ENCODE assay signal across 20 cellular contexts in the genomic region with DNA sequence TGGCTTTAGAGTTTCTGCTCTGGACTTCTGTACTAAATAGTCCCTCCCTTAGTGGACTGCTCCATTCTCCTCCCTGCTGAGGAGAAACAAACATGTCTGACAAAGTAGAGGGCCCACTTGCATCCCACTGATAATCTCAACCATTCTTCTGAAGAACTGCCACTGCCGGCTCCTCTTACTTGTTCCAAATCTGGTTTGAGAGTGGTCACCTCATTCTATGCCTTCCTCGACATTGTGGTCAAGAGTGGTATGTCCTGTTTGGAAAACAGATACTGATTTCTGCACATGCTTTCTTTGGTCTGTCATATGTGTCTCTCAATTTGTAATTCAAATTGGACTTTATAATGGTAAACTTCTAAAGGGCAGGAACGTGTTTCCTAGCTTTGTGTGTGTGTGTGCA.
"Had no signal": no experiment of that assay in that cellular context is flagged by ENCODE, and none has a peak within 500 bp of the region (broad histone marks: within the 10 kb centered on the region; RNA-seq: fewer than 3 reads in every experiment).

No MANE protein-coding gene starts in this region.

- H3K4me1 Mint-ChIP-seq: activated CD8-positive, alpha-beta memory T cell treated with anti-CD3 and anti-CD28 coated beads, Interleukin-2, amount 10 ng/mL, durations not matched to agents 7 days and 5 days; activated naive CD4-positive, alpha-beta T cell treated with anti-CD3 and anti-CD28 coated beads, Interleukin-2, amount 50 U/mL, for 24 hours; immature natural killer cell; naive thymus-derived CD8-positive, alpha-beta T cell; stimulated activated naive B cell treated with anti-CD40 and anti-IgM and Interleukin-4, amounts not matched to agents 10 μg/mL and 1 μg/mL and 100 μg/mL, for 72 hours had no signal

- H3K27ac ChIP-seq: cardiac muscle cell, psoas muscle, tibial nerve, vagina had no signal

- H3K4me3 Mint-ChIP-seq: activated CD8-positive, alpha-beta memory T cell treated with anti-CD3 and anti-CD28 coated beads, Interleukin-2, amount 10 ng/mL, durations not matched to agents 7 days and 5 days; activated naive CD4-positive, alpha-beta T cell treated with anti-CD3 and anti-CD28 coated beads, Interleukin-2, amount 50 U/mL, for 24 hours; activated T-cell treated with anti-CD3 and anti-CD28 coated beads, Interleukin-2, amount 50 U/mL, for 24 hours; immature natural killer cell; naive thymus-derived CD8-positive, alpha-beta T cell; stimulated activated naive B cell treated with anti-CD40 and anti-IgM and Interleukin-4, amounts not matched to agents 10 μg/mL and 1 μg/mL and 100 μg/mL, for 72 hours had no signal

- H3K4me1 ChIP-seq: psoas muscle, vagina had no signal

- H3K36me3 Mint-ChIP-seq: activated CD8-positive, alpha-beta memory T cell treated with anti-CD3 and anti-CD28 coated beads, Interleukin-2, amount 10 ng/mL, durations not matched to agents 7 days and 5 days; activated naive CD4-positive, alpha-beta T cell treated with anti-CD3 and anti-CD28 coated beads, Interleukin-2, amount 50 U/mL, for 24 hours; immature natural killer cell; naive thymus-derived CD8-positive, alpha-beta T cell; stimulated activated naive B cell treated with anti-CD40 and anti-IgM and Interleukin-4, amounts not matched to agents 10 μg/mL and 1 μg/mL and 100 μg/mL, for 72 hours had no signal

- H3K9me3 Mint-ChIP-seq: activated naive CD4-positive, alpha-beta T cell treated with anti-CD3 and anti-CD28 coated beads, Interleukin-2, amount 50 U/mL, for 24 hours; activated T-cell treated with anti-CD3 and anti-CD28 coated beads, Interleukin-2, amount 50 U/mL, for 24 hours had no signal

- H3K27me3 ChIP-seq: tibial nerve, vagina had no signal

- DNase-seq: activated CD4-positive, alpha-beta T cell treated with anti-CD3 and anti-CD28 coated beads for 1 hour; activated CD4-positive, alpha-beta T cell treated with anti-CD3 and anti-CD28 coated beads, Interleukin-2, amount 50 U/mL, for 48 hours; activated CD8-positive, alpha-beta memory T cell treated with anti-CD3 and anti-CD28 coated beads, Interleukin-2, amount 10 ng/mL, durations not matched to agents 7 days and 5 days; activated effector memory CD4-positive, alpha-beta T cell treated with Interleukin-2 at 50 U/mL for 16 hours; activated T-cell treated with anti-CD3 and anti-CD28 coated beads, Interleukin-2, amount 50 U/mL, for 24 hours; amniotic stem cell; immature natural killer cell; left cardiac atrium; mucosa of descending colon; naive thymus-derived CD8-positive, alpha-beta T cell; nucleus accumbens; psoas muscle; stimulated activated CD4-positive, alpha-beta T cell treated with anti-CD3 and anti-CD28 coated beads, Interleukin-2, amount 100 ng/mL, for 24 hours; stimulated activated naive B cell treated with anti-CD40 and anti-IgM and Interleukin-4, amounts not matched to agents 10 μg/mL and 1 μg/mL and 100 μg/mL, for 72 hours had no signal

- H3K27me3 Mint-ChIP-seq: activated CD8-positive, alpha-beta memory T cell treated with anti-CD3 and anti-CD28 coated beads, Interleukin-2, amount 10 ng/mL, durations not matched to agents 7 days and 5 days; activated T-cell treated with anti-CD3 and anti-CD28 coated beads, Interleukin-2, amount 50 U/mL, for 24 hours; stimulated activated naive B cell treated with anti-CD40 and anti-IgM and Interleukin-4, amounts not matched to agents 10 μg/mL and 1 μg/mL and 100 μg/mL, for 72 hours had no signal

- ATAC-seq: activated CD8-positive, alpha-beta memory T cell treated with anti-CD3 and anti-CD28 coated beads, Interleukin-2, amount 10 ng/mL, durations not matched to agents 7 days and 5 days; left cardiac atrium; mucosa of descending colon; naive thymus-derived CD8-positive, alpha-beta T cell; psoas muscle; sciatic nerve; stimulated activated naive B cell treated with anti-CD40 and anti-IgM and Interleukin-4, amounts not matched to agents 10 μg/mL and 1 μg/mL and 100 μg/mL, for 72 hours had no signal

- H3K36me3 ChIP-seq: cardiac muscle cell, tibial nerve, vagina had no signal

- H3K9me3 ChIP-seq: mucosa of descending colon, psoas muscle, tibial nerve, vagina had no signal

- H3K27ac Mint-ChIP-seq: activated CD8-positive, alpha-beta memory T cell treated with anti-CD3 and anti-CD28 coated beads, Interleukin-2, amount 10 ng/mL, durations not matched to agents 7 days and 5 days; activated naive CD4-positive, alpha-beta T cell treated with anti-CD3 and anti-CD28 coated beads, Interleukin-2, amount 50 U/mL, for 24 hours; activated T-cell treated with anti-CD3 and anti-CD28 coated beads, Interleukin-2, amount 50 U/mL, for 24 hours; immature natural killer cell; naive thymus-derived CD8-positive, alpha-beta T cell; stimulated activated naive B cell treated with anti-CD40 and anti-IgM and Interleukin-4, amounts not matched to agents 10 μg/mL and 1 μg/mL and 100 μg/mL, for 72 hours had no signal

- H3K4me3 ChIP-seq: cardiac muscle cell, lung, mucosa of descending colon, psoas muscle, tibial nerve, vagina had no signal
